1 cellular context compared by ENCODE assay signal in genomic region chr5:142333749-142334148, GRCh38. TPM values are rescaled to one million over a fixed set of nuclear protein-coding genes. Genes with fewer than 3 reads are reported as not detected.
"Had no signal": no experiment of that assay in that cellular context is flagged by ENCODE, and none has a peak within 500 bp of the region (broad histone marks: within the 10 kb centered on the region; RNA-seq: fewer than 3 reads in every experiment).

No MANE protein-coding gene starts in this region.

RNA-seq across cellular contexts. Expression of gene SPRY4, which starts 8.9 kb away (rescaled TPM):
- total RNA-seq: naive thymus-derived CD8-positive, alpha-beta T cell had no signal
- polyA plus RNA-seq: naive thymus-derived CD8-positive, alpha-beta T cell had no signal
